ENCODE assay signal across 1 cellular context in genomic region chr12:47407730-47408129, GRCh38.
TF ChIP-seq lines count a peak whose summit lies in the region.

No MANE protein-coding gene starts in this region.

TF ChIP-seq in HCT116, 20 proteins besides CTCF, POLR2A, EP300 and RAD21 (continued from another document):
- TF ChIP-seq REST (IDR thresholded peaks at IDR 0.05; ENCODE audit: low read depth), result no peak
- no peak for TF ChIP-seq CBX3 (IDR thresholded peaks at IDR 0.05; ENCODE audit: low read depth)
- no peak for TF ChIP-seq ELF1 (IDR thresholded peaks at IDR 0.05; ENCODE audit: borderline replicate concordance, low read depth)
- TF ChIP-seq ZBTB33 (IDR thresholded peaks at IDR 0.05; ENCODE audit: extremely low read depth, insufficient replicate concordance, low read length), result no peak
- TF ChIP-seq POLR2AphosphoS5 (IDR thresholded peaks at IDR 0.05; ENCODE audit: low read depth, low read length), result no peak
- no peak for TF ChIP-seq ZNF274 (IDR thresholded peaks at IDR 0.05; ENCODE audit: low read depth, low read length)
- TF ChIP-seq FOSL1 (IDR thresholded peaks at IDR 0.05; ENCODE audit: low read depth), result no peak
